Comparison of ENCODE assay signal across 11 cellular contexts in the genomic region with DNA sequence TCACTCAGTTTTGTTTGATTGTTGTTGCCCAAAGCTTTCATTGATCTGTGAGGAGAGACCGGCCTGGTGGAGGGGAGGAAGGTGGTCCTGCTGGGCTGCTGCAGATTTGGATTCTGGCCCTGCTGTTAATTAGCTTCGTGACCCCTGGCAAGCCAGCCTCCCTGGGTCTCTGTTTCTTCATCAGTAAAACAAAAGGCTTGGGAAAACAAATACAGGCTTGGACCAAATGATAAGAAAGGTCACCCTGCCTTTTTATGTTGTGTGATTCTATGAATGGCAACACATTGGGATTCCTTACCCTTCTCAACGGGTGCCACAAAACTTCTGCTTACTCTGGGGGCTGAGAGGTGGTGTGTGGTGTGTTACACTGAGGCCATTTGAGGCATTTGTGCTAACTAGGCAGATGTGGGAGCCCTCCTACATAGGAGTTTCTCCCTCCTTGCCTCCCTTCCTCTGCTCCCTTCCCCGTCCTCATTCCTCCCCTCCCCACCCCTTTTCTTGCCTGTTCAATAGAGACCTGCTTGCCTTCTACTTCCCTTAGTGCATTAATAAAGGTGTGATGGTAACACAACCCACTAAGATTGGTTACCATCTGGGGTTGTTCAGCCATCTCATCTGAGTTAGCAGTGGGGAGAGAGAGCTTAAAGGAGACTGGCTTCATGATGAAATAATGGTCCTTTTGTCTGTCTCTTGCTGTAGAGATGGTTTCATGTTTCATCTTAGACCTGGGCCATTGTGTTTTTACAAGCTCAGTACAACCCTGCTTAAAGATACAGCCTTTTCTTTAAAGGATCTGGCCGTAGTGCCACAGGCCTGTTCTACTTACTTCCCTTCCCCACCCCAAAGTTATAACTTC.
A peak's percentile ranks its signal among the peaks of the same experiment; 100 is the strongest.
DNase-seq lines count a peak whose midpoint lies in the region; ATAC-seq and TF ChIP-seq lines count a peak whose summit lies in the region.
"Had no signal": no experiment of that assay in that cellular context is flagged by ENCODE, and none has a peak within 500 bp of the region (broad histone marks: within the 10 kb centered on the region; RNA-seq: fewer than 3 reads in every experiment).

No MANE protein-coding gene starts in this region.

- H3K4me1 ChIP-seq in GM23248 (ENCODE audit: insufficient read depth) (peaks cover 25% of the 10 kb centered on the region), Panc1 (ENCODE audit: control insufficient read depth, insufficient read depth, low read length) (peaks cover 36% of the 10 kb centered on the region), fibroblast of lung (ENCODE audit: control insufficient read depth, extremely low read depth, insufficient read depth, low read length) (peaks cover 12% of the 10 kb centered on the region)

- no peak overlapping the region for H3K4me3 ChIP-seq in GM23248
- no peak overlapping the region for H3K4me3 ChIP-seq in Panc1 (ENCODE audit: low read depth in 2 of 2, low read length in 2 of 2)
- no peak overlapping the region for H3K4me3 ChIP-seq in fibroblast of lung (replicated peaks in 1 of 4; ENCODE audit: control extremely low read depth in 1 of 4, insufficient read depth in 1 of 4, low read depth in 3 of 4, low read length in 4 of 4)

- no peaks in the 10 kb centered on the region for H4K20me1 ChIP-seq in GM23248 (ENCODE audit: insufficient read depth)
- no peaks in the 10 kb centered on the region for H4K20me1 ChIP-seq in fibroblast of lung (ENCODE audit: control insufficient read depth, extremely low read depth, insufficient read depth, low read length)

- no peak overlapping the region for H3K9ac ChIP-seq in GM23248
- H3K9ac ChIP-seq in fibroblast of lung (ENCODE audit: insufficient read depth, low read length): no peak overlapping the region

- H3K27me3 ChIP-seq in GM23248 (replicated peaks; ENCODE audit: insufficient read depth) (no peaks in the 10 kb centered on the region), Panc1 (ENCODE audit: control insufficient read depth, insufficient read depth, low read length) (no peaks in the 10 kb centered on the region), fibroblast of lung (ENCODE audit: control insufficient read depth, insufficient read depth, low read length) (no peaks in the 10 kb centered on the region)

- H3K4me2 ChIP-seq in GM23248 (ENCODE audit: unreplicated experiment): peak overlapping the region; percentile 38
- H3K4me2 ChIP-seq in fibroblast of lung (ENCODE audit: extremely low read depth, insufficient read depth, low read length): no peak overlapping the region

- H3K9me3 ChIP-seq in GM23248 (ENCODE audit: low read depth): no peaks in the 10 kb centered on the region
- H3K9me3 ChIP-seq in Panc1 (ENCODE audit: control insufficient read depth, insufficient read depth, low read depth, low read length): no peaks in the 10 kb centered on the region
- H3K9me3 ChIP-seq in fibroblast of lung (ENCODE audit: control insufficient read depth, insufficient read depth, low read depth, low read length): no peaks in the 10 kb centered on the region

- peaks cover 10% of the 10 kb centered on the region for H3F3A ChIP-seq in GM23248 (ENCODE audit: insufficient read depth)

- H3K27ac ChIP-seq in GM23248 (0 out of 2 replicates have a peak overlapping the region, but pooled peaks have one; percentile 9), Panc1 (ENCODE audit: low read length) (peak overlapping the region; percentile 74), fibroblast of lung (ENCODE audit: insufficient read depth, low read length) (no peak overlapping the region)

- 66 to 69% methylated on average over 4 to 5 of the region's 5 CpGs for WGBS in GM23248 (ENCODE audit: low coverage in 1 of 2, low lambda C conversion rate in 2 of 2, missing lambda C conversion rate in 2 of 2), 2 experiments

- peaks cover 10% of the 10 kb centered on the region; the same call in 1 of the 2 replicates for H3K36me3 ChIP-seq in GM23248 (ENCODE audit: low read depth)
- 0 out of 2 replicates have a peak, but pooled peaks cover 3% of the 10 kb centered on the region for H3K36me3 ChIP-seq in Panc1 (ENCODE audit: control insufficient read depth, insufficient read depth, low read length)
- H3K36me3 ChIP-seq in fibroblast of lung (ENCODE audit: control insufficient read depth, insufficient read depth, low read length): no peaks in the 10 kb centered on the region

- POLR2A ChIA-PET in Panc1 (lab: Charles Lee): no interaction called here

- H3K79me2 ChIP-seq in GM23248 (ENCODE audit: insufficient read depth) (peaks cover 24% of the 10 kb centered on the region), fibroblast of lung (ENCODE audit: control insufficient read depth, insufficient read depth, low read length) (peaks cover 3% of the 10 kb centered on the region)

- in situ Hi-C loops in GM23248 (cut with MboI) (no loop called here), Panc1 (cut with HindIII; ENCODE audit: low pct_unique_long_range_greater_than_20kb, low sequenced_read_pairs) (no loop called here), GM13977 (cut with MboI; ENCODE audit: low pct_unique_long_range_greater_than_20kb, low sequenced_read_pairs, unreplicated experiment) (no loop called here)

- CTCF ChIA-PET in Panc1 (lab: Charles Lee): no interaction called here

- BruUV-seq in Panc1 (replicated peaks; lab: Mats Ljungman, UMichigan): no TSS peak

- DNase-seq in GM23248: peak; percentile 33
- DNase-seq in Panc1 (ENCODE audit: low read depth, low spot score): no peak
- DNase-seq in fibroblast of lung (ENCODE audit: low read depth in 2 of 2): peak; percentile 38 to 77
- DNase-seq in omental fat pad (ENCODE audit: low spot score): no peak
- DNase-seq in mucosa of gallbladder (ENCODE audit: low spot score): no peak
- DNase-seq in GM13977 (ENCODE audit: low spot score): no peak
- no peak for DNase-seq in amniotic stem cell (lab: John Stamatoyannopoulos, UW)
- DNase-seq: activated T-cell treated with anti-CD3 and anti-CD28 coated beads, Interleukin-2, amount 50 U/mL, for 1 hour; DND-41; SHP77 had no signal

- intact Hi-C loops in Panc1 (cut with micrococcal nuclease; ENCODE audit: unreplicated experiment): no loop called here

- H3K9me2 ChIP-seq in GM23248 (ENCODE audit: insufficient read depth): no peaks in the 10 kb centered on the region

- no peak overlapping the region for H2AFZ ChIP-seq in GM23248
- no peak overlapping the region for H2AFZ ChIP-seq in fibroblast of lung (ENCODE audit: low read length)

- peak; percentile 63; the same call in 1 of the 2 replicates for ATAC-seq in Panc1
- ATAC-seq in omental fat pad (ENCODE audit: low FRiP score): peak; percentile 13
- no peak for ATAC-seq in GM21825 (IDR thresholded peaks at IDR 0.05; ENCODE audit: unreplicated experiment)

- TF ChIP-seq CTCF in Panc1 (IDR thresholded peaks at IDR 0.05): no peak
- TF ChIP-seq CTCF in fibroblast of lung (conservative IDR thresholded peaks at IDR 0.05 in 1 of 2, IDR thresholded peaks at IDR 0.05 in 1 of 2; ENCODE audit: low read depth in 1 of 2, low read length in 2 of 2): no peak
- no peak for TF ChIP-seq CTCF in omental fat pad (IDR thresholded peaks at IDR 0.05)
- TF ChIP-seq CTCF in GM13977 (IDR thresholded peaks at IDR 0.05; ENCODE audit: extremely low read depth, insufficient read depth, missing control alignments): no peak

Comparison
In these comparisons a context has a peak if more than half of its experiments do, and no peak if none do; other contexts are left out.
1. DNase-seq: peak in GM23248 (single experiment) and fibroblast of lung (2 of 2); none in Panc1 (single experiment), omental fat pad (single experiment), mucosa of gallbladder (single experiment), GM13977 (single experiment) and amniotic stem cell (single experiment).